In the genomic region with DNA sequence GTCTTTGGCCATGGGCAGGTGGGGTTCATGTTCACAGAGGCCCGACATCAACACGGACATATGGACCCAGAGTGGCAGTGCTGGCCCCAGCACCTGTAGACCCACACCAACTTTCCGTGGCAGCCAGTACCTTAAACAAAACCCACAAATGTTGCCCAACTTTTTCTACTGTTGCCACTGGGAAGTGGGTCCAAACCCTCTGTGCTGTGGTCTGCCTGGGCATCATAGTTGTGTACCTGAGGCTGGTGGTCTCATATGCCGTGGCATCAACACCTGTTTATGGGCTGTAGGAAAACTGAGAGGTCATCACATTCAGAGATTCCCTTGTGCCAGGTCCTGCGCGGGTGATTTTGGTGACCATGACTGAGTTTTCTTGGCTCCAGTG, we compare ENCODE assay signal across 21 cellular contexts.
DNase-seq lines count a peak whose midpoint lies in the region; ATAC-seq and TF ChIP-seq lines count a peak whose summit lies in the region.
"Had no signal": no experiment of that assay in that cellular context is flagged by ENCODE, and none has a peak within 500 bp of the region (broad histone marks: within the 10 kb centered on the region; RNA-seq: fewer than 3 reads in every experiment).

No MANE protein-coding gene starts in this region.

- peak overlapping the region; percentile 77 for H3K4me2 ChIP-seq in mammary epithelial cell (ENCODE audit: insufficient read depth, low read depth, low read length)

- H3K36me3 Mint-ChIP-seq in HFFc6 (ENCODE audit: low read depth) (no peaks in the 10 kb centered on the region), osteocyte (ENCODE audit: unreplicated experiment) (no peaks in the 10 kb centered on the region)
- H3K36me3 Mint-ChIP-seq: CD8-positive, alpha-beta memory T cell; stimulated activated memory B cell treated with anti-CD40 and anti-IgM and Interleukin-4, amounts not matched to agents 10 μg/mL and 1 μg/mL and 100 μg/mL, for 72 hours had no signal

- no peaks in the 10 kb centered on the region for H4K20me1 ChIP-seq in mammary epithelial cell (ENCODE audit: insufficient read depth, low read length)

- H3K4me3 Mint-ChIP-seq in HFFc6 (peak overlapping the region; percentile 31; the same call in 1 of the 2 replicates), osteocyte (ENCODE audit: unreplicated experiment) (no peak overlapping the region)
- H3K4me3 Mint-ChIP-seq: activated CD8-positive, alpha-beta T cell treated with anti-CD3 and anti-CD28 coated beads for 36 hours; activated naive CD4-positive, alpha-beta T cell treated with anti-CD3 and anti-CD28 coated beads for 36 hours; activated T-cell treated with anti-CD3 and anti-CD28 coated beads, Interleukin-2, amount 50 U/mL, for 4 hours; H9; stimulated activated memory B cell treated with anti-CD40 and anti-IgM and Interleukin-4, amounts not matched to agents 10 μg/mL and 1 μg/mL and 100 μg/mL, for 72 hours had no signal

- CTCF ChIA-PET in mammary epithelial cell (lab: Charles Lee; ENCODE audit: low non-redundant PET): no interaction called here

- H3K9me3 Mint-ChIP-seq in HFFc6: no peaks in the 10 kb centered on the region
- no peaks in the 10 kb centered on the region for H3K9me3 Mint-ChIP-seq in osteocyte (ENCODE audit: unreplicated experiment)
- H3K9me3 Mint-ChIP-seq: activated CD8-positive, alpha-beta T cell treated with anti-CD3 and anti-CD28 coated beads for 36 hours; activated naive CD4-positive, alpha-beta T cell treated with anti-CD3 and anti-CD28 coated beads for 36 hours; activated T-cell treated with anti-CD3 and anti-CD28 coated beads, Interleukin-2, amount 50 U/mL, for 4 hours; H9; stimulated activated memory B cell treated with anti-CD40 and anti-IgM and Interleukin-4, amounts not matched to agents 10 μg/mL and 1 μg/mL and 100 μg/mL, for 72 hours had no signal

- peaks cover 50% of the 10 kb centered on the region for H3K4me1 ChIP-seq in ACC112 (ENCODE audit: control insufficient read depth, insufficient read depth, low read length, unreplicated experiment)
- H3K4me1 ChIP-seq in mammary epithelial cell (ENCODE audit: insufficient read depth, low read length): peaks cover 32% of the 10 kb centered on the region
- H3K4me1 ChIP-seq: parathyroid adenoma, testis had no signal

- no peak overlapping the region for H3K27ac Mint-ChIP-seq in HFFc6
- peak overlapping the region; percentile 72 for H3K27ac Mint-ChIP-seq in osteocyte (ENCODE audit: unreplicated experiment)
- H3K27ac Mint-ChIP-seq: activated CD8-positive, alpha-beta T cell treated with anti-CD3 and anti-CD28 coated beads for 36 hours; activated naive CD4-positive, alpha-beta T cell treated with anti-CD3 and anti-CD28 coated beads for 36 hours; H9; stimulated activated memory B cell treated with anti-CD40 and anti-IgM and Interleukin-4, amounts not matched to agents 10 μg/mL and 1 μg/mL and 100 μg/mL, for 72 hours had no signal

- H3K9ac ChIP-seq in mammary epithelial cell (ENCODE audit: insufficient read depth, low read length): no peak overlapping the region
- H3K9ac ChIP-seq: parathyroid adenoma had no signal

- H2AFZ ChIP-seq in ACC112 (ENCODE audit: low read length, unreplicated experiment): no peak overlapping the region
- H2AFZ ChIP-seq in mammary epithelial cell (ENCODE audit: low read depth, low read length): peak overlapping the region; percentile 68
- H2AFZ ChIP-seq: parathyroid adenoma had no signal

- peaks cover 42% of the 10 kb centered on the region for H3K79me2 ChIP-seq in ACC112 (ENCODE audit: control insufficient read depth, insufficient read depth, low read length, unreplicated experiment)
- no peaks in the 10 kb centered on the region for H3K79me2 ChIP-seq in mammary epithelial cell (ENCODE audit: insufficient read depth, low read length)
- H3K79me2 ChIP-seq: parathyroid adenoma had no signal

- no peak for TF ChIP-seq CTCF in HFFc6 (IDR thresholded peaks at IDR 0.05)
- no peak for TF ChIP-seq CTCF in mammary epithelial cell (conservative IDR thresholded peaks at IDR 0.05 in 1 of 2, IDR thresholded peaks at IDR 0.05 in 1 of 2; ENCODE audit: extremely low read depth in 1 of 2, insufficient read depth in 1 of 2, low read depth in 1 of 2, low read length in 2 of 2)
- TF ChIP-seq CTCF in osteocyte (IDR thresholded peaks at IDR 0.05): no peak

- dilution Hi-C loops in mammary epithelial cell (cut with HindIII; ENCODE audit: low sequenced_read_pairs): no loop called here

- 67% methylated on average over 6 of the region's 6 CpGs for WGBS in mammary epithelial cell (ENCODE audit: low coverage, missing lambda C conversion rate)

- ATAC-seq in GM21447 (IDR thresholded peaks at IDR 0.05; ENCODE audit: unreplicated experiment): no peak
- ATAC-seq: activated CD8-positive, alpha-beta T cell treated with anti-CD3 and anti-CD28 coated beads for 36 hours; activated T-cell treated with anti-CD3 and anti-CD28 coated beads, Interleukin-2, amount 50 U/mL, for 4 hours; stimulated activated memory B cell treated with anti-CD40 and anti-IgM and Interleukin-4, amounts not matched to agents 10 μg/mL and 1 μg/mL and 100 μg/mL, for 72 hours had no signal

- H3K36me3 ChIP-seq in ACC112 (ENCODE audit: insufficient read depth, low read length) (no peaks in the 10 kb centered on the region), mammary epithelial cell (ENCODE audit: insufficient read depth, low read length) (no peaks in the 10 kb centered on the region)

- H3K27me3 Mint-ChIP-seq in HFFc6 (ENCODE audit: insufficient read depth) (peaks cover 16% of the 10 kb centered on the region), osteocyte (ENCODE audit: unreplicated experiment) (no peaks in the 10 kb centered on the region)

- H3K4me1 Mint-ChIP-seq in HFFc6 (ENCODE audit: low read depth): peaks cover 40% of the 10 kb centered on the region
- H3K4me1 Mint-ChIP-seq in osteocyte (ENCODE audit: unreplicated experiment): peaks cover 83% of the 10 kb centered on the region

- peak overlapping the region; percentile 49; the same call in 1 of the 2 replicates for H3K27ac ChIP-seq in ACC112 (ENCODE audit: low read depth, low read length)
- H3K27ac ChIP-seq in mammary epithelial cell (ENCODE audit: insufficient read depth, low read depth, low read length): no peak overlapping the region
- H3K27ac ChIP-seq: parathyroid adenoma, testis had no signal

- H3K4me3 ChIP-seq in ACC112 (ENCODE audit: low read depth, low read length) (no peak overlapping the region), mammary epithelial cell (replicated peaks in 1 of 3; ENCODE audit: insufficient read depth in 1 of 3, low read depth in 2 of 3, low read length in 3 of 3) (no peak overlapping the region)
- H3K4me3 ChIP-seq: testis had no signal

- intact Hi-C loops in mammary epithelial cell (cut with micrococcal nuclease): loop anchor here (1.0 to 10.0 kb wide), 3 partner anchors 81 to 354 kb away; no protein-coding TSS in a partner anchor

- no peak for DNase-seq in HFFc6
- no peak for DNase-seq in mammary epithelial cell
- DNase-seq in osteocyte (ENCODE audit: extremely low spot score, unreplicated experiment): no peak
- DNase-seq in NCI-H748 treated with DMSO at 0.1 percent for 48 hours (lab: John Stamatoyannopoulos, UW): no peak
- DNase-seq in germinal center (ENCODE audit: low spot score): no peak
- DNase-seq in stimulated activated CD4-positive, alpha-beta T cell treated with anti-CD3 and anti-CD28 coated beads, Interleukin-4, amount 100 ng/mL, for 24 hours: no peak
- DNase-seq: activated CD4-positive, CD25-positive, alpha-beta regulatory T cell treated with anti-CD3 and anti-CD28 coated beads, Interleukin-2, amount 50 U/mL, for 72 hours; activated CD8-positive, alpha-beta T cell treated with anti-CD3 and anti-CD28 coated beads for 36 hours; activated naive CD4-positive, alpha-beta T cell treated with anti-CD3 and anti-CD28 coated beads for 36 hours; activated T-cell treated with anti-CD3 and anti-CD28 coated beads, Interleukin-2, amount 50 U/mL, for 4 hours; CD8-positive, alpha-beta memory T cell; GF-D8; H9; MM.1S; NCI-H1436 treated with DMSO at 0.1 percent for 48 hours; NCI-H524 treated with DMSO at 0.1 percent for 48 hours; testis had no signal

- H3K27me3 ChIP-seq in ACC112 (ENCODE audit: insufficient read depth, low read length): no peaks in the 10 kb centered on the region
- H3K27me3 ChIP-seq in mammary epithelial cell (ENCODE audit: insufficient read depth, low read length): peaks cover 8% of the 10 kb centered on the region
- H3K27me3 ChIP-seq: testis had no signal

- H3K9me3 ChIP-seq in mammary epithelial cell (replicated peaks; ENCODE audit: insufficient read depth, low read length): no peaks in the 10 kb centered on the region
- H3K9me3 ChIP-seq: testis had no signal

- in situ Hi-C loops in mammary epithelial cell (cut with MboI; ENCODE audit: low sequenced_read_pairs in 2 of 2): no loop called here

- BruUV-seq in mammary epithelial cell (replicated peaks; lab: Mats Ljungman, UMichigan): no TSS peak
